In the genomic region with DNA sequence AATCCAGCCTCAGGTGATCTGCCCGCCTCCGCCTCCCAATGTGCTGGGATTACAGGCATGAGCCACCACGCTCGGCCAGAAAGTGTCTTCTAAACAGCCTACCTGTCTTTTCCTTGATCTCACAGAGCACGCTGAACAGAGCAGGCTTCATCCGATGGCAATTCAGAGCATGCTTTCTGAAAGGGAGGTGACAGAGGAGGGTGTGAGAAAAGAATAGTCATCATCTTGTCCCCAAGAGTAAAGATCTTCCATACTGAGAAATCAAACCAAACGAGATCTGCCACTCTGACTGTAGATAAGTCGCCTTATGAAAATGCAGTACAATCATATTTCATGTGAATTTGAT, we compare ENCODE assay signal across 13 cellular contexts. TPM values are rescaled to one million over a fixed set of nuclear protein-coding genes. Genes with fewer than 3 reads are reported as not detected.
DNase-seq lines count a peak whose midpoint lies in the region; ATAC-seq and TF ChIP-seq lines count a peak whose summit lies in the region.
"Had no signal": no experiment of that assay in that cellular context is flagged by ENCODE, and none has a peak within 500 bp of the region (broad histone marks: within the 10 kb centered on the region; RNA-seq: fewer than 3 reads in every experiment).

No MANE protein-coding gene starts in this region.

- H3K4me3 Mint-ChIP-seq in activated B cell treated with CpG ODN at 0.5 μM for 24 hours, result peak overlapping the region; percentile 62
- H3K4me3 Mint-ChIP-seq in effector memory CD8-positive, alpha-beta T cell, result peak overlapping the region; percentile 62 to 80
- H3K4me3 Mint-ChIP-seq in stimulated activated naive CD8-positive, alpha-beta T cell treated with anti-CD3 and anti-CD28 coated beads, Interleukin-15, Interleukin-2, amounts not matched to agents 100 ng/mL and 50 ng/mL, for 24 hours, result peak overlapping the region; percentile 70
- H3K4me3 Mint-ChIP-seq: endodermal cell had no signal

- intact Hi-C loops in activated B cell treated with CpG ODN at 0.5 μM for 24 hours (cut with micrococcal nuclease), result loop anchor here (5.0 to 10.0 kb wide), 2 partner anchors 57 to 274 kb away; a partner anchor contains a TSS
- intact Hi-C loops in mucosa of descending colon (cut with DNase I, micrococcal nuclease), result no loop called here

- no peak overlapping the region for H3K4me3 ChIP-seq in mucosa of descending colon
- H3K4me3 ChIP-seq: gastroesophageal sphincter, PC-9, testis had no signal

- no peaks in the 10 kb centered on the region for H3K9me3 ChIP-seq in mucosa of descending colon
- H3K9me3 ChIP-seq: gastroesophageal sphincter, testis had no signal

- POLR2A ChIA-PET in activated B cell treated with CpG ODN at 0.5 μM for 24 hours (lab: Charles Lee), result interaction anchor here (0.7 to 1.4 kb wide), 8 partner anchors 9 to 177 kb away, joined by 3 to 11 read pairs (median 6); a partner anchor contains a TSS

- no peaks in the 10 kb centered on the region for H3K27me3 Mint-ChIP-seq in activated B cell treated with CpG ODN at 0.5 μM for 24 hours
- H3K27me3 Mint-ChIP-seq in effector memory CD8-positive, alpha-beta T cell, result no peaks in the 10 kb centered on the region
- no peaks in the 10 kb centered on the region for H3K27me3 Mint-ChIP-seq in stimulated activated naive CD8-positive, alpha-beta T cell treated with anti-CD3 and anti-CD28 coated beads, Interleukin-15, Interleukin-2, amounts not matched to agents 100 ng/mL and 50 ng/mL, for 24 hours

- DNase-seq in activated CD4-positive, CD25-positive, alpha-beta regulatory T cell treated with anti-CD3 and anti-CD28 coated beads, Interleukin-2, amount 50 U/mL, for 72 hours, result no peak
- DNase-seq in activated B cell treated with CpG ODN at 0.5 μM for 24 hours, result no peak
- peak in 1 of 3 experiments; percentile 25 for DNase-seq in effector memory CD8-positive, alpha-beta T cell
- DNase-seq in NCI-H2171 (lab: John Stamatoyannopoulos, UW), result no peak
- DNase-seq in mucosa of descending colon, result no peak
- DNase-seq: endodermal cell, NCI-H1092, PC-9, testis had no signal

- peaks cover 19% of the 10 kb centered on the region for H3K4me1 ChIP-seq in mucosa of descending colon (ENCODE audit: low read depth)
- H3K4me1 ChIP-seq: gastroesophageal sphincter, testis had no signal

- H3K27ac Mint-ChIP-seq in activated B cell treated with CpG ODN at 0.5 μM for 24 hours, result peak overlapping the region; percentile 89
- peak overlapping the region; percentile 99 for H3K27ac Mint-ChIP-seq in effector memory CD8-positive, alpha-beta T cell
- peak overlapping the region; percentile 100 for H3K27ac Mint-ChIP-seq in stimulated activated naive CD8-positive, alpha-beta T cell treated with anti-CD3 and anti-CD28 coated beads, Interleukin-15, Interleukin-2, amounts not matched to agents 100 ng/mL and 50 ng/mL, for 24 hours
- H3K27ac Mint-ChIP-seq: endodermal cell had no signal

- CTCF ChIA-PET in activated B cell treated with CpG ODN at 0.5 μM for 24 hours (lab: Charles Lee), result no interaction called here

- no peaks in the 10 kb centered on the region for H3K36me3 ChIP-seq in mucosa of descending colon (ENCODE audit: low read depth)
- H3K36me3 ChIP-seq: gastroesophageal sphincter had no signal

- peaks cover 16% of the 10 kb centered on the region for H3K36me3 Mint-ChIP-seq in activated B cell treated with CpG ODN at 0.5 μM for 24 hours (ENCODE audit: low read depth)
- peaks cover 52% of the 10 kb centered on the region for H3K36me3 Mint-ChIP-seq in effector memory CD8-positive, alpha-beta T cell (ENCODE audit: insufficient read depth)
- peaks cover 15% of the 10 kb centered on the region for H3K36me3 Mint-ChIP-seq in stimulated activated naive CD8-positive, alpha-beta T cell treated with anti-CD3 and anti-CD28 coated beads, Interleukin-15, Interleukin-2, amounts not matched to agents 100 ng/mL and 50 ng/mL, for 24 hours (ENCODE audit: low read depth)

- peak; percentile 43 to 46 for ATAC-seq in activated CD4-positive, CD25-positive, alpha-beta regulatory T cell treated with anti-CD3 and anti-CD28 coated beads, Interleukin-2, amount 50 U/mL, for 24 hours
- ATAC-seq in activated B cell treated with CpG ODN at 0.5 μM for 24 hours (ENCODE audit: low read depth), result no peak
- peak; percentile 8 for ATAC-seq in effector memory CD8-positive, alpha-beta T cell (replicated peaks)
- ATAC-seq in HG03139 (IDR thresholded peaks at IDR 0.05; ENCODE audit: unreplicated experiment), result no peak
- ATAC-seq in mucosa of descending colon, result no peak
- ATAC-seq: gastroesophageal sphincter had no signal

- no peak for TF ChIP-seq CTCF in activated B cell treated with CpG ODN at 0.5 μM for 24 hours (IDR thresholded peaks at IDR 0.05)
- TF ChIP-seq CTCF in mucosa of descending colon (IDR thresholded peaks at IDR 0.05), result no peak

- no peaks in the 10 kb centered on the region for H3K9me3 Mint-ChIP-seq in activated B cell treated with CpG ODN at 0.5 μM for 24 hours
- H3K9me3 Mint-ChIP-seq in effector memory CD8-positive, alpha-beta T cell, result no peaks in the 10 kb centered on the region
- no peaks in the 10 kb centered on the region for H3K9me3 Mint-ChIP-seq in stimulated activated naive CD8-positive, alpha-beta T cell treated with anti-CD3 and anti-CD28 coated beads, Interleukin-15, Interleukin-2, amounts not matched to agents 100 ng/mL and 50 ng/mL, for 24 hours
- H3K9me3 Mint-ChIP-seq: endodermal cell had no signal

- H3K4me1 Mint-ChIP-seq in activated B cell treated with CpG ODN at 0.5 μM for 24 hours, result peaks cover 70% of the 10 kb centered on the region
- H3K4me1 Mint-ChIP-seq in effector memory CD8-positive, alpha-beta T cell (ENCODE audit: low read depth in 2 of 2), result peaks cover 49 to 51% of the 10 kb centered on the region in 2 donors
- H3K4me1 Mint-ChIP-seq in stimulated activated naive CD8-positive, alpha-beta T cell treated with anti-CD3 and anti-CD28 coated beads, Interleukin-15, Interleukin-2, amounts not matched to agents 100 ng/mL and 50 ng/mL, for 24 hours (ENCODE audit: low read depth), result peaks cover 88% of the 10 kb centered on the region

RNA-seq across cellular contexts. Expression of a gene that starts 19.3 kb away (rescaled TPM):
- total RNA-seq in activated B cell treated with CpG ODN at 0.5 μM for 24 hours (19.4 and 21.8 TPM in 2 replicates), mucosa of descending colon (1 to 10 TPM; 2.8 to 6.2 (median 4.6) TPM)

RNA-seq across cellular contexts. Expression of a gene that starts 28.9 kb away (rescaled TPM):
- total RNA-seq in activated B cell treated with CpG ODN at 0.5 μM for 24 hours (29.0 and 33.7 TPM in 2 replicates), mucosa of descending colon (10 to 100 TPM; 10.9 to 30.0 (median 17.1) TPM)

RNA-seq across cellular contexts. Expression of a gene that starts 44.3 kb away (rescaled TPM):
- total RNA-seq in activated B cell treated with CpG ODN at 0.5 μM for 24 hours, result 129 and 130 TPM in 2 replicates
- 10 to 100 TPM; 18.1 to 35.5 (median 33.1) TPM for total RNA-seq in mucosa of descending colon

Comparison
In these comparisons a context has a peak if more than half of its experiments do, and no peak if none do; other contexts are left out.
1. ATAC-seq: peak in activated CD4-positive, CD25-positive, alpha-beta regulatory T cell treated with anti-CD3 and anti-CD28 coated beads, Interleukin-2, amount 50 U/mL, for 24 hours (2 of 2) and effector memory CD8-positive, alpha-beta T cell (single experiment); none in activated B cell treated with CpG ODN at 0.5 μM for 24 hours (single experiment), HG03139 (single experiment) and mucosa of descending colon (single experiment).
2. Peak in every context shown above with its lines, with median percentiles within 50 percentile points of each other: H3K27ac Mint-ChIP-seq and H3K4me3 Mint-ChIP-seq.